21 cellular contexts compared by ENCODE assay signal in the genomic region with DNA sequence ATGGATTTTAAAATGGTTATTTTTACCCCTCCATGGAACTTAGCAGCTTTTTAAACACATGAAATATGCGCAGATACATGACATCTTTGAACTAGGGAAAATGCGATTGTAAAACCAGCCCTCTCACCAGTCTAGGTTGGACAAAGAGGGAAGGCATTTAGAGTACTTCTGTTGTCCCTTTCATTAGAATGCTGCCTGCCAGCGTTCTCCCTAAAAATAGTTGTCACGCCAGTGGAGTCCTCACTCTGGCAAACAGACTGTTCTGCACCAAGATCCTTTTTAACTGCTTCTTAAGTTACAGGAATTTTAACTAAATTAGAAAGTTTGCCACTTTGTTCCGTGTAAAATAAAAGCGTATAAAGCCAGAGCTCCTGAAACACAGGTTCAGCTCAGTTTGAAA.
DNase-seq lines count a peak whose midpoint lies in the region; ATAC-seq, FAIRE-seq and TF ChIP-seq lines count a peak whose summit lies in the region.
"Had no signal": no experiment of that assay in that cellular context is flagged by ENCODE, and none has a peak within 500 bp of the region (broad histone marks: within the 10 kb centered on the region; RNA-seq: fewer than 3 reads in every experiment).

No MANE protein-coding gene starts in this region.

- TF ChIP-seq EP300 in H1 (IDR thresholded peaks at IDR 0.05; ENCODE audit: borderline replicate concordance in 1 of 2, low read depth in 2 of 2, low read length in 2 of 2), result no peak

- no peak for TF ChIP-seq RAD21 in H1 (IDR thresholded peaks at IDR 0.05 in 1 of 2, conservative IDR thresholded peaks at IDR 0.05 in 1 of 2; ENCODE audit: low read depth in 2 of 2, low read length in 2 of 2)

- H2BK120ac ChIP-seq in H1 (replicated peaks; ENCODE audit: low read depth, low read length), result no peak overlapping the region

- no peak overlapping the region for H3K27ac ChIP-seq in H1 (ENCODE audit: low read depth, low read length)
- H3K27ac ChIP-seq: RWPE1, SJSA1 had no signal

- H3K23ac ChIP-seq in H1 (ENCODE audit: insufficient read length), result no peak overlapping the region

- no peaks in the 10 kb centered on the region for H3K36me3 ChIP-seq in H1 (ENCODE audit: control insufficient read depth in 2 of 4, insufficient read depth in 4 of 4, low read length in 3 of 4)
- H3K36me3 ChIP-seq: BE2C, SJSA1 had no signal

- H4K91ac ChIP-seq in H1 (replicated peaks; ENCODE audit: insufficient read length, low read length), result no peak overlapping the region

- no peak overlapping the region for H4K8ac ChIP-seq in H1 (ENCODE audit: extremely low read depth, insufficient read depth, low read length)

- H2BK12ac ChIP-seq in H1 (ENCODE audit: low read depth, low read length), result no peak overlapping the region

- POLR2A ChIA-PET in H1 (lab: Charles Lee; ENCODE audit: partially characterized antibody), result no interaction called here

- CTCF ChIA-PET in H1 (lab: Charles Lee; ENCODE audit: partially characterized antibody), result interaction anchor here (1.4 kb wide), 1 partner anchor 10 kb away, joined by 3 read pairs; no protein-coding TSS in a partner anchor

- H2AK5ac ChIP-seq in H1 (ENCODE audit: low read depth, low read length), result no peak overlapping the region

- H4K5ac ChIP-seq in H1 (ENCODE audit: insufficient read length, low read depth, low read length), result no peak overlapping the region

- DNase-seq in ELF-1 (ENCODE audit: low read depth, low spot score) (peak; percentile 5), H1 (ENCODE audit: low read depth in 1 of 2, low spot score in 2 of 2) (no peak), occipital lobe (lab: John Stamatoyannopoulos, UW) (peak; percentile 3), superior temporal gyrus (ENCODE audit: extremely low spot score) (peak; percentile 39), NCI-H1436 (lab: John Stamatoyannopoulos, UW) (no peak), kidney glomerular epithelial cell (lab: John Stamatoyannopoulos, UW) (no peak)
- DNase-seq: BE2C; CD8-positive, alpha-beta T cell; DMS79; HCEC 1CT; IMR-90; Karpas-422; MM.1S; NCI-H1105 treated with DMSO at 0.1 percent for 48 hours; NCI-H187 treated with DMSO at 0.1 percent for 48 hours; NCI-H446 treated with DMSO at 0.1 percent for 48 hours; PC-3 had no signal

- ATAC-seq in HG03108 (IDR thresholded peaks at IDR 0.05; ENCODE audit: unreplicated experiment), result no peak
- ATAC-seq: CD8-positive, alpha-beta T cell; PC-3 had no signal

- WGBS in H1 (ENCODE audit: extremely low coverage in 1 of 2, insufficient coverage in 1 of 2, insufficient read length in 1 of 2, insufficient replicate concordance in 2 of 2, low coverage in 1 of 2, low lambda C conversion rate in 2 of 2, missing lambda C conversion rate in 1 of 2), 2 experiments, result 84% methylated on average over 6 of the region's 6 CpGs; no CpG with 5 or more reads in 1 of the 2 experiments

- H3K18ac ChIP-seq in H1 (ENCODE audit: extremely low read depth, low read length), result no peak overlapping the region

- no peak overlapping the region for H3K14ac ChIP-seq in H1 (ENCODE audit: insufficient read length)

- no peaks in the 10 kb centered on the region for H4K20me1 ChIP-seq in H1 (replicated peaks in 1 of 2; ENCODE audit: control insufficient read depth in 1 of 2, insufficient read depth in 2 of 2, low read length in 2 of 2)

- H3K79me2 ChIP-seq in H1 (ENCODE audit: control insufficient read depth in 1 of 2, insufficient read depth in 2 of 2, low read length in 2 of 2), result no peaks in the 10 kb centered on the region

- 0 out of 2 replicates have a peak overlapping the region, but pooled peaks have one; percentile 48 for H2AFZ ChIP-seq in H1 (ENCODE audit: low read length)

- no peak overlapping the region for H3K4me3 ChIP-seq in H1 (ENCODE audit: extremely low read depth in 1 of 4, insufficient read depth in 2 of 4, low read depth in 3 of 4, low read length in 4 of 4)
- H3K4me3 ChIP-seq: SJSA1 had no signal

- no peaks in the 10 kb centered on the region for H3K9me3 ChIP-seq in H1 (ENCODE audit: insufficient read depth in 2 of 2, low read depth in 1 of 2, low read length in 1 of 2)
- H3K9me3 ChIP-seq: BE2C, SJSA1 had no signal

- H2BK15ac ChIP-seq in H1 (ENCODE audit: low read length), result no peak overlapping the region

- no peaks in the 10 kb centered on the region for H3K27me3 ChIP-seq in H1 (replicated peaks in 1 of 4; ENCODE audit: control insufficient read depth in 3 of 4, extremely low read depth in 1 of 4, insufficient read depth in 3 of 4, low read length in 3 of 4)
- H3K27me3 ChIP-seq: BE2C, SJSA1 had no signal

- peaks cover 0 to 2% (median 0%) of the 10 kb centered on the region in 4 experiments; a peak in 1 of 7 replicates for H3K4me1 ChIP-seq in H1 (replicated peaks in 1 of 4; ENCODE audit: control insufficient read depth in 3 of 4, insufficient read depth in 4 of 4, low read length in 3 of 4)
- H3K4me1 ChIP-seq: BE2C, SJSA1 had no signal

- H3K4me2 ChIP-seq in H1 (ENCODE audit: insufficient read depth in 1 of 2, low read depth in 2 of 2, low read length in 2 of 2), result no peak overlapping the region

- no peak overlapping the region for H3K4ac ChIP-seq in H1 (replicated peaks; ENCODE audit: insufficient read length, low read depth, low read length)

- TF ChIP-seq CTCF in H1 (IDR thresholded peaks at IDR 0.05; ENCODE audit: control extremely low read depth in 1 of 3, insufficient read depth in 1 of 3, low read depth in 1 of 3, low read length in 3 of 3), result no peak

- no peak overlapping the region for H3K56ac ChIP-seq in H1 (replicated peaks; ENCODE audit: insufficient read length, low read depth, low read length)

- H2BK20ac ChIP-seq in H1 (ENCODE audit: low read length), result no peak overlapping the region

- TF ChIP-seq POLR2A in H1 (IDR thresholded peaks at IDR 0.05; ENCODE audit: control extremely low read depth in 1 of 2, low read depth in 2 of 2, low read length in 2 of 2), result no peak

- H3K23me2 ChIP-seq in H1 (ENCODE audit: low read depth, low read length), result no peaks in the 10 kb centered on the region

- no peak overlapping the region for H3K9ac ChIP-seq in H1 (replicated peaks in 1 of 4; ENCODE audit: extremely low read depth in 1 of 4, low read depth in 3 of 4, low read length in 3 of 4)

- no peak overlapping the region for H2BK5ac ChIP-seq in H1 (ENCODE audit: low read depth, low read length)

- H3K79me1 ChIP-seq in H1 (ENCODE audit: low read depth, low read length), result no peaks in the 10 kb centered on the region

- no peak for FAIRE-seq in H1 (lab: Jason Lieb, UNC)
- FAIRE-seq: D721Med had no signal

TF ChIP-seq in H1, 55 proteins besides CTCF, POLR2A, EP300 and RAD21:
- TF ChIP-seq GTF2F1 (IDR thresholded peaks at IDR 0.05; ENCODE audit: borderline replicate concordance, low read depth, low read length), result no peak
- no peak for TF ChIP-seq EGR1 (IDR thresholded peaks at IDR 0.05; ENCODE audit: borderline replicate concordance, low read depth, low read length)
- no peak for TF ChIP-seq JUND (IDR thresholded peaks at IDR 0.05; ENCODE audit: low read length)
- no peak for TF ChIP-seq BCL11A (IDR thresholded peaks at IDR 0.05; ENCODE audit: low read depth in 2 of 2, low read length in 2 of 2)
- TF ChIP-seq BACH1 (IDR thresholded peaks at IDR 0.05; ENCODE audit: low read length), result no peak
- no peak for TF ChIP-seq MAFK (IDR thresholded peaks at IDR 0.05; ENCODE audit: low read depth, low read length)
- no peak for TF ChIP-seq KDM4A (IDR thresholded peaks at IDR 0.05; ENCODE audit: low read depth, low read length, severe bottlenecking)
- TF ChIP-seq EZH2 (IDR thresholded peaks at IDR 0.05; ENCODE audit: low read depth, low read length, severe bottlenecking), result no peak
- TF ChIP-seq, protein P1, sequence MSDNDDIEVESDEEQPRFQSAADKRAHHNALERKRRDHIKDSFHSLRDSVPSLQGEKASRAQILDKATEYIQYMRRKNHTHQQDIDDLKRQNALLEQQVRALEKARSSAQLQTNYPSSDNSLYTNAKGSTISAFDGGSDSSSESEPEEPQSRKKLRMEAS (IDR thresholded peaks at IDR 0.05), result no peak
- no peak for TF ChIP-seq SRF (IDR thresholded peaks at IDR 0.05; ENCODE audit: low read depth, low read length)
- no peak for TF ChIP-seq BRCA1 (IDR thresholded peaks at IDR 0.05; ENCODE audit: low read depth, low read length)
- no peak for TF ChIP-seq TAF7 (optimal IDR thresholded peaks at IDR 0.05; ENCODE audit: borderline replicate concordance, low read depth, low read length)
- TF ChIP-seq ASH2L (IDR thresholded peaks at IDR 0.05; ENCODE audit: low read length), result no peak
- no peak for TF ChIP-seq YY1 (IDR thresholded peaks at IDR 0.05; ENCODE audit: low read depth, low read length)
- TF ChIP-seq KDM1A (IDR thresholded peaks at IDR 0.05; ENCODE audit: borderline replicate concordance, low read length), result no peak

Comparison
In these comparisons a context has a peak if more than half of its experiments do, and no peak if none do; other contexts are left out.
1. DNase-seq: peak in ELF-1 (single experiment), occipital lobe (single experiment) and superior temporal gyrus (single experiment); none in H1 (0 of 2), NCI-H1436 (single experiment) and kidney glomerular epithelial cell (single experiment).